In genomic region chr12:124294686-124295315, GRCh38 we compare ENCODE assay signal across 9 cellular contexts. TPM values are rescaled to one million over a fixed set of nuclear protein-coding genes. Genes with fewer than 3 reads are reported as not detected.
A peak's percentile ranks its signal among the peaks of the same experiment; 100 is the strongest.
DNase-seq lines count a peak whose midpoint lies in the region; ATAC-seq and TF ChIP-seq lines count a peak whose summit lies in the region.
"Had no signal": no experiment of that assay in that cellular context is flagged by ENCODE, and none has a peak within 500 bp of the region (broad histone marks: within the 10 kb centered on the region; RNA-seq: fewer than 3 reads in every experiment).

RFLNA (plus strand) TSS chr12:124295093; CDS start chr12:124295430, 337 bp downstream.

- no peak for TF ChIP-seq EP300 in tibial nerve (IDR thresholded peaks at IDR 0.05)

- no peak within 1 kb of the TSS for H3K4me3 Mint-ChIP-seq in activated T-cell treated with anti-CD3 and anti-CD28 coated beads, Interleukin-2, amount 50 U/mL, for 4 hours
- H3K4me3 Mint-ChIP-seq: activated B cell treated with CpG ODN at 0.5 μM for 24 hours had no signal

- H3K4ac ChIP-seq in mesendoderm (ENCODE audit: low read depth, low read length) = no peak within 1 kb of the TSS

- no peaks in the 10 kb centered on the region for H3K9me3 ChIP-seq in tibial nerve

- H3K4me2 ChIP-seq in mesendoderm (ENCODE audit: low read length) = peak within 1 kb of the TSS; percentile 78

- H4K5ac ChIP-seq in mesendoderm (ENCODE audit: low read length) = no peak within 1 kb of the TSS

- peak within 1 kb of the TSS; percentile 66 for H3K23ac ChIP-seq in mesendoderm (ENCODE audit: low read length)

- peak within 1 kb of the TSS; percentile 79 for H3K56ac ChIP-seq in mesendoderm (ENCODE audit: low read length)

- H2BK15ac ChIP-seq in mesendoderm (replicated peaks; ENCODE audit: low read depth) = no peak within 1 kb of the TSS

- H3K36me3 ChIP-seq in mesendoderm (ENCODE audit: control insufficient read depth, insufficient read depth, low read length) = no peaks in the 10 kb centered on the region
- H3K36me3 ChIP-seq in tibial nerve = no peaks in the 10 kb centered on the region

- H3K27me3 ChIP-seq in dorsolateral prefrontal cortex (peaks cover 0 to 38% (median 9%) of the 10 kb centered on the region in 45 donors), mesendoderm (ENCODE audit: insufficient read depth, low read length, poor library complexity) (no peaks in the 10 kb centered on the region), tibial nerve (peaks cover 0 to 18% of the 10 kb centered on the region in 2 donors)

- DNase-seq in activated T-cell treated with anti-CD3 and anti-CD28 coated beads, Interleukin-2, amount 50 U/mL, for 4 hours = no peak
- DNase-seq in activated T-cell treated with anti-CD3 and anti-CD28 coated beads for 4 hours = no peak
- no peak for DNase-seq in dorsolateral prefrontal cortex
- peak; percentile 39 for DNase-seq in mesendoderm
- no peak for DNase-seq in tibial nerve (ENCODE audit: low spot score in 2 of 2)
- no peak for DNase-seq in NCI-H1436 (lab: John Stamatoyannopoulos, UW)
- no peak for DNase-seq in activated effector memory CD4-positive, alpha-beta T cell treated with Interleukin-2 at 50 U/mL for 16 hours
- no peak for DNase-seq in amygdala (lab: John Stamatoyannopoulos, UW)
- DNase-seq: activated B cell treated with CpG ODN at 0.5 μM for 24 hours had no signal

- peaks cover 39% of the 10 kb centered on the region for H3K27me3 Mint-ChIP-seq in activated T-cell treated with anti-CD3 and anti-CD28 coated beads, Interleukin-2, amount 50 U/mL, for 4 hours (ENCODE audit: low read depth)

- no CpG with 5 or more reads among the region's 63 CpGs for WGBS in mesendoderm (ENCODE audit: extremely low coverage, insufficient coverage, low lambda C conversion rate)
- WGBS in tibial nerve, 2 donors = 6 to 8% methylated on average over 16 to 21 of the region's 63 CpGs

- H3K27ac ChIP-seq in dorsolateral prefrontal cortex (peak within 1 kb of the TSS in 2 of 59 donors; percentile 10 to 25), mesendoderm (ENCODE audit: low read depth, low read length) (no peak within 1 kb of the TSS), tibial nerve (peak within 1 kb of the TSS in 3 of 4 donors; percentile 64 to 75 (median 66))

- H3K79me1 ChIP-seq in mesendoderm (ENCODE audit: low read length) = peaks cover 4% of the 10 kb centered on the region

- H3K4me1 Mint-ChIP-seq in activated T-cell treated with anti-CD3 and anti-CD28 coated beads, Interleukin-2, amount 50 U/mL, for 4 hours (ENCODE audit: low read depth) = peaks cover 2% of the 10 kb centered on the region
- H3K4me1 Mint-ChIP-seq: activated B cell treated with CpG ODN at 0.5 μM for 24 hours had no signal

- no peak within 1 kb of the TSS for H2AK5ac ChIP-seq in mesendoderm (ENCODE audit: low read length)

- no peaks in the 10 kb centered on the region for H3K36me3 Mint-ChIP-seq in activated T-cell treated with anti-CD3 and anti-CD28 coated beads, Interleukin-2, amount 50 U/mL, for 4 hours (ENCODE audit: insufficient read depth)

- peak within 1 kb of the TSS; percentile 6 for H3K18ac ChIP-seq in mesendoderm (ENCODE audit: low read length)

- H3K4me1 ChIP-seq in mesendoderm (ENCODE audit: control insufficient read depth, low read depth, low read length) = peaks cover 3% of the 10 kb centered on the region
- H3K4me1 ChIP-seq in tibial nerve = peaks cover 0 to 49% (median 11%) of the 10 kb centered on the region in 4 donors

- H4K8ac ChIP-seq in mesendoderm (ENCODE audit: low read depth, low read length) = no peak within 1 kb of the TSS

- peak in 1 of 2 donors; percentile 23 for TF ChIP-seq POLR2A in tibial nerve (IDR thresholded peaks at IDR 0.05)

- TF ChIP-seq CTCF in dorsolateral prefrontal cortex (IDR thresholded peaks at IDR 0.05 in 54 of 56, conservative IDR thresholded peaks at IDR 0.05 in 2 of 56; ENCODE audit: low read depth in 1 of 56, partially characterized antibody in 56 of 56) = no peak
- no peak for TF ChIP-seq CTCF in tibial nerve (IDR thresholded peaks at IDR 0.05)

- ATAC-seq in activated T-cell treated with anti-CD3 and anti-CD28 coated beads, Interleukin-2, amount 50 U/mL, for 4 hours = peak; percentile 50 to 72

- peak within 1 kb of the TSS; percentile 20 to 67 (median 48) for H3K4me3 ChIP-seq in dorsolateral prefrontal cortex
- H3K4me3 ChIP-seq in mesendoderm (ENCODE audit: low read length) = peak within 1 kb of the TSS; percentile 23
- peak within 1 kb of the TSS; percentile 37 to 74 (median 46) for H3K4me3 ChIP-seq in tibial nerve

- H2BK5ac ChIP-seq in mesendoderm (ENCODE audit: low read length) = no peak within 1 kb of the TSS

- no peaks in the 10 kb centered on the region for H3K79me2 ChIP-seq in mesendoderm (ENCODE audit: control insufficient read depth, insufficient read depth, low read length)

- H3K9ac ChIP-seq in mesendoderm (ENCODE audit: low read length) = peak within 1 kb of the TSS; percentile 58

- H2BK120ac ChIP-seq in mesendoderm (ENCODE audit: low read depth, low read length) = no peak within 1 kb of the TSS

- H3K9me3 Mint-ChIP-seq in activated T-cell treated with anti-CD3 and anti-CD28 coated beads, Interleukin-2, amount 50 U/mL, for 4 hours = no peaks in the 10 kb centered on the region
- H3K9me3 Mint-ChIP-seq: activated B cell treated with CpG ODN at 0.5 μM for 24 hours had no signal

- intact Hi-C loops in dorsolateral prefrontal cortex (cut with DNase I) = no loop called here

RNA-seq across cellular contexts. Expression of gene RFLNA, which starts in this region (rescaled TPM):
- total RNA-seq in activated T-cell treated with anti-CD3 and anti-CD28 coated beads, Interleukin-2, amount 50 U/mL, for 4 hours = not detected
- total RNA-seq in dorsolateral prefrontal cortex (10 to 100 TPM in 10 of 120 experiments, 1 to 10 TPM in 110; 1.9 to 14.4 (median 5.9) TPM), tibial nerve (10 to 100 TPM; 11.4 to 19.4 (median 17.0) TPM)
- polyA plus RNA-seq in mesendoderm (2013, experiment 1 of 2) = 3.1 TPM
- polyA plus RNA-seq in mesendoderm (2013, experiment 2 of 2) = 3.4 TPM
- total RNA-seq: activated B cell treated with CpG ODN at 0.5 μM for 24 hours had no signal

Comparison
In these comparisons a context has a peak if more than half of its experiments do, and no peak if none do; other contexts are left out.
1. Peak in ATAC-seq in activated T-cell treated with anti-CD3 and anti-CD28 coated beads, Interleukin-2, amount 50 U/mL, for 4 hours; RNA of the gene not detected or under 1 TPM.